ENCODE assay signal across 9 cellular contexts in the genomic region with DNA sequence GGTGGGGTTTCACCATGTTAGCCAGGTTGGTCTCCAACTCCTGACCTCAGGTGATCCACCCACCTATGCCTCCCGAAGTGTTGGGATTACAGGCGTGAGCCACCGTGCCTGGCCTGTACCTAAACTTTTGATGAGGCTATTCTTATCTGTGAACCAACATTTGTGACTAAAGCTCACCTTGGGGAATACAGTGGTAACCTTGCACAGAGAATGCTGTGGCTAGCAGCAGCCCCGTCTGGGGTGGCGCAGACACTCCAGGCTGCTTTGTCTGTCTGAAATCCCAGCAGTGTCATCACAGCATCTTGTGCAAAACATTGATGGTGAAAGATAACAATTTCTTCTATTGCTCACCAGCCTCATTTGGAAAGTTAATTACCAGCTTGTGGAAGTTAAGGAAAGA. TPM values are rescaled to one million over a fixed set of nuclear protein-coding genes. Genes with fewer than 3 reads are reported as not detected.
A peak's percentile ranks its signal among the peaks of the same experiment; 100 is the strongest.
DNase-seq lines count a peak whose midpoint lies in the region; ATAC-seq and TF ChIP-seq lines count a peak whose summit lies in the region.
"Had no signal": no experiment of that assay in that cellular context is flagged by ENCODE, and none has a peak within 500 bp of the region (broad histone marks: within the 10 kb centered on the region; RNA-seq: fewer than 3 reads in every experiment).

No MANE protein-coding gene starts in this region.

- H3K27ac Mint-ChIP-seq in activated CD8-positive, alpha-beta memory T cell treated with anti-CD3 and anti-CD28 coated beads, Interleukin-2, amount 10 ng/mL, durations not matched to agents 7 days and 5 days = peak overlapping the region; percentile 71
- H3K27ac Mint-ChIP-seq in central memory CD8-positive, alpha-beta T cell (ENCODE audit: low read depth) = no peak overlapping the region
- no peak overlapping the region for H3K27ac Mint-ChIP-seq in Calu3 (ENCODE audit: unreplicated experiment)

- H3K27me3 Mint-ChIP-seq in activated CD8-positive, alpha-beta memory T cell treated with anti-CD3 and anti-CD28 coated beads, Interleukin-2, amount 10 ng/mL, durations not matched to agents 7 days and 5 days = no peaks in the 10 kb centered on the region
- H3K27me3 Mint-ChIP-seq in central memory CD8-positive, alpha-beta T cell = no peaks in the 10 kb centered on the region
- H3K27me3 Mint-ChIP-seq in Calu3 (ENCODE audit: unreplicated experiment) = no peaks in the 10 kb centered on the region

- no peaks in the 10 kb centered on the region for H3K9me3 Mint-ChIP-seq in activated CD8-positive, alpha-beta memory T cell treated with anti-CD3 and anti-CD28 coated beads, Interleukin-2, amount 10 ng/mL, durations not matched to agents 7 days and 5 days (ENCODE audit: low read depth)
- no peaks in the 10 kb centered on the region for H3K9me3 Mint-ChIP-seq in central memory CD8-positive, alpha-beta T cell
- no peaks in the 10 kb centered on the region for H3K9me3 Mint-ChIP-seq in Calu3 (ENCODE audit: low read depth, unreplicated experiment)

- peak; percentile 71 for ATAC-seq in activated CD8-positive, alpha-beta memory T cell treated with anti-CD3 and anti-CD28 coated beads, Interleukin-2, amount 10 ng/mL, durations not matched to agents 7 days and 5 days
- peak; percentile 80 for ATAC-seq in central memory CD8-positive, alpha-beta T cell (replicated peaks; ENCODE audit: extremely low read depth, poor library complexity, severe bottlenecking)
- ATAC-seq in GM19023 (IDR thresholded peaks at IDR 0.05; ENCODE audit: unreplicated experiment) = no peak

- intact Hi-C loops in Calu3 (cut with micrococcal nuclease; ENCODE audit: unreplicated experiment) = loop anchor here (2.0 to 5.0 kb wide), 4 partner anchors 50 to 169 kb away; no protein-coding TSS in a partner anchor

- no TSS peak for BruUV-seq in Calu3 (replicated peaks; lab: Mats Ljungman, UMichigan)

- no peak for TF ChIP-seq CTCF in Calu3 (IDR thresholded peaks at IDR 0.05; ENCODE audit: unreplicated experiment)

- H3K4me1 Mint-ChIP-seq in activated CD8-positive, alpha-beta memory T cell treated with anti-CD3 and anti-CD28 coated beads, Interleukin-2, amount 10 ng/mL, durations not matched to agents 7 days and 5 days = peaks cover 20% of the 10 kb centered on the region
- H3K4me1 Mint-ChIP-seq in central memory CD8-positive, alpha-beta T cell = peaks cover 12% of the 10 kb centered on the region
- H3K4me1 Mint-ChIP-seq in Calu3 (ENCODE audit: low read depth, unreplicated experiment) = peaks cover 11% of the 10 kb centered on the region

- CTCF ChIA-PET in activated CD8-positive, alpha-beta memory T cell treated with anti-CD3 and anti-CD28 coated beads, Interleukin-2, amount 10 ng/mL, durations not matched to agents 7 days and 5 days (lab: Charles Lee) = interaction anchor here (0.6 to 5.8 kb wide), 20 partner anchors 9 to 1104 kb away, joined by 3 to 43 read pairs (median 8); a partner anchor contains a TSS
- CTCF ChIA-PET in Calu3 (lab: Charles Lee) = interaction anchor here (0.6 kb wide), 3 partner anchors 29 to 103 kb away, joined by 4 to 6 read pairs (median 6); no protein-coding TSS in a partner anchor

- DNase-seq in activated CD8-positive, alpha-beta memory T cell treated with anti-CD3 and anti-CD28 coated beads, Interleukin-2, amount 10 ng/mL, durations not matched to agents 7 days and 5 days = peak; percentile 46
- no peak for DNase-seq in activated CD8-positive, alpha-beta memory T cell treated with anti-CD3 and anti-CD28 coated beads for 24 hours
- DNase-seq in activated T-cell treated with anti-CD3 and anti-CD28 coated beads for 48 hours (ENCODE audit: low read depth) (peak; percentile 46), Calu3 (no peak), GM19240 (ENCODE audit: insufficient read length, low spot score) (no peak)
- DNase-seq in central memory CD8-positive, alpha-beta T cell (ENCODE audit: low spot score in 2 of 2) = peak in 1 of 2 donors; percentile 11
- DNase-seq in stimulated activated naive CD4-positive, alpha-beta T cell treated with Interleukin-2 at 50 U/mL for 16 hours (lab: John Stamatoyannopoulos, UW) = peak; percentile 37
- DNase-seq: kidney had no signal

- no peaks in the 10 kb centered on the region for H3K36me3 Mint-ChIP-seq in activated CD8-positive, alpha-beta memory T cell treated with anti-CD3 and anti-CD28 coated beads, Interleukin-2, amount 10 ng/mL, durations not matched to agents 7 days and 5 days
- H3K36me3 Mint-ChIP-seq in central memory CD8-positive, alpha-beta T cell (ENCODE audit: insufficient read depth) = no peaks in the 10 kb centered on the region
- no peaks in the 10 kb centered on the region for H3K36me3 Mint-ChIP-seq in Calu3 (ENCODE audit: insufficient read depth, unreplicated experiment)

- H3K4me3 Mint-ChIP-seq in activated CD8-positive, alpha-beta memory T cell treated with anti-CD3 and anti-CD28 coated beads, Interleukin-2, amount 10 ng/mL, durations not matched to agents 7 days and 5 days = peak overlapping the region; percentile 17
- no peak overlapping the region for H3K4me3 Mint-ChIP-seq in central memory CD8-positive, alpha-beta T cell
- no peak overlapping the region for H3K4me3 Mint-ChIP-seq in Calu3 (ENCODE audit: low read depth, unreplicated experiment)

RNA-seq across cellular contexts. Expression of a gene that starts 58.9 kb away (rescaled TPM):
- total RNA-seq in activated CD8-positive, alpha-beta memory T cell treated with anti-CD3 and anti-CD28 coated beads, Interleukin-2, amount 10 ng/mL, durations not matched to agents 7 days and 5 days = 1 to 10 TPM; 4.0 to 4.4 TPM
- total RNA-seq in Calu3 (2022) = 19.0 and 19.9 TPM in 2 replicates

Comparison
In these comparisons a context has a peak if more than half of its experiments do, and no peak if none do; other contexts are left out.
1. DNase-seq: peak in activated CD8-positive, alpha-beta memory T cell treated with anti-CD3 and anti-CD28 coated beads, Interleukin-2, amount 10 ng/mL, durations not matched to agents 7 days and 5 days (single experiment), activated T-cell treated with anti-CD3 and anti-CD28 coated beads for 48 hours (single experiment) and stimulated activated naive CD4-positive, alpha-beta T cell treated with Interleukin-2 at 50 U/mL for 16 hours (single experiment); none in activated CD8-positive, alpha-beta memory T cell treated with anti-CD3 and anti-CD28 coated beads for 24 hours (single experiment), Calu3 (single experiment) and GM19240 (single experiment).